ENCODE assay signal across 24 cellular contexts in genomic region chr18:61086657-61087056, GRCh38.
"Had no signal": no experiment of that assay in that cellular context is flagged by ENCODE, and none has a peak within 500 bp of the region (broad histone marks: within the 10 kb centered on the region; RNA-seq: fewer than 3 reads in every experiment).

No MANE protein-coding gene starts in this region.

- DNase-seq: activated CD4-positive, alpha-beta memory T cell treated with anti-CD3 and anti-CD28 coated beads, Interleukin-2, amount 10 ng/mL, durations not matched to agents 7 days and 5 days; activated CD4-positive, alpha-beta T cell treated with anti-CD3 and anti-CD28 coated beads for 36 hours; activated CD4-positive, alpha-beta T cell treated with anti-CD3 and anti-CD28 coated beads, Interleukin-2, amount 10 ng/mL, durations not matched to agents 24 days and 14 days; activated CD4-positive, alpha-beta T cell treated with anti-CD3 and anti-CD28 coated beads, Interleukin-2, amount 50 U/mL, for 4 hours; activated CD4-positive, CD25-positive, alpha-beta regulatory T cell; activated CD4-positive, CD25-positive, alpha-beta regulatory T cell treated with anti-CD3 and anti-CD28 coated beads, Interleukin-2, amount 50 U/mL, for 72 hours; activated CD8-positive, alpha-beta memory T cell treated with anti-CD3 and anti-CD28 coated beads, Interleukin-2, amount 50 U/mL, for 48 hours; activated gamma-delta T cell treated with Interleukin-2 at 50 U/mL for 16 hours; activated naive CD4-positive, alpha-beta T cell treated with anti-CD3 and anti-CD28 coated beads, Interleukin-2, amount 50 U/mL, for 16 hours; activated naive CD4-positive, alpha-beta T cell treated with Interleukin-2 at 50 U/mL for 16 hours; activated T-cell treated with anti-CD3 and anti-CD28 coated beads for 4 hours; activated T-cell treated with anti-CD3 and anti-CD28 coated beads, Interleukin-2, amount 50 U/mL, for 24 hours; activated T-cell treated with anti-CD3 and anti-CD28 coated beads, Interleukin-2, amount 50 U/mL, for 72 hours; amniotic stem cell; brain microvascular endothelial cell; caudate nucleus; cerebellar nuclear complex; effector memory CD4-positive, alpha-beta T cell; endodermal cell; foreskin fibroblast; head of caudate nucleus; T-helper 1 cell; T-helper 17 cell; T1000 had no signal
